Comparison of ENCODE assay signal across 9 cellular contexts in genomic region chr5:56142620-56143431, GRCh38.
A peak's percentile ranks its signal among the peaks of the same experiment; 100 is the strongest.
DNase-seq lines count a peak whose midpoint lies in the region; ATAC-seq and TF ChIP-seq lines count a peak whose summit lies in the region.
"Had no signal": no experiment of that assay in that cellular context is flagged by ENCODE, and none has a peak within 500 bp of the region (broad histone marks: within the 10 kb centered on the region; RNA-seq: fewer than 3 reads in every experiment).

No MANE protein-coding gene starts in this region.

- H3K9me3 ChIP-seq in osteoblast (ENCODE audit: low read depth, low read length) = no peaks in the 10 kb centered on the region

- no peaks in the 10 kb centered on the region for H3K4me1 ChIP-seq in osteoblast (ENCODE audit: insufficient read depth, low read length)

- no peaks in the 10 kb centered on the region for H3K36me3 ChIP-seq in osteoblast (ENCODE audit: insufficient read depth, low read length)

- no peak overlapping the region for H2AFZ ChIP-seq in osteoblast (ENCODE audit: low read length)

- no peak for TF ChIP-seq CTCF in GM20000 (IDR thresholded peaks at IDR 0.05; ENCODE audit: extremely low read depth, missing control alignments)
- no peak for TF ChIP-seq CTCF in osteoblast (IDR thresholded peaks at IDR 0.05; ENCODE audit: extremely low read depth, low read depth, low read length)

- no peak overlapping the region for H3K4me3 ChIP-seq in osteoblast (ENCODE audit: insufficient read depth, low read length)

- ATAC-seq in GM18498 (IDR thresholded peaks at IDR 0.05; ENCODE audit: unreplicated experiment) (peak; percentile 91), HG03354 (IDR thresholded peaks at IDR 0.05; ENCODE audit: poor library complexity, severe bottlenecking, unreplicated experiment) (peak; percentile 91)

- no peak overlapping the region for H3K4me2 ChIP-seq in osteoblast (ENCODE audit: insufficient read depth, low read length)

- DNase-seq in GM20000 (ENCODE audit: low spot score) (peak; percentile 15), glomerular visceral epithelial cell (ENCODE audit: extremely low spot score) (peak; percentile 40), NCI-H526 (lab: John Stamatoyannopoulos, UW) (no peak), CD1c-positive myeloid dendritic cell (ENCODE audit: extremely low spot score) (no peak), osteoblast (ENCODE audit: insufficient read length, low spot score, missing footprints) (no peak)
- no peak for DNase-seq in activated CD4-positive, alpha-beta T cell treated with anti-CD3 and anti-CD28 coated beads for 1 hour
- DNase-seq: erythroblast had no signal

- no peaks in the 10 kb centered on the region for H4K20me1 ChIP-seq in osteoblast (ENCODE audit: insufficient read depth, low read length)

- H3K27me3 ChIP-seq in osteoblast (ENCODE audit: insufficient read depth, low read length) = no peaks in the 10 kb centered on the region

- H3K27ac ChIP-seq in osteoblast (ENCODE audit: low read depth, low read length) = no peak overlapping the region

- no peaks in the 10 kb centered on the region for H3K79me2 ChIP-seq in osteoblast (ENCODE audit: insufficient read depth, low read length)

Comparison
In these comparisons a context has a peak if more than half of its experiments do, and no peak if none do; other contexts are left out.
1. DNase-seq: peak in GM20000 (single experiment) and glomerular visceral epithelial cell (single experiment); none in NCI-H526 (0 of 2), CD1c-positive myeloid dendritic cell (single experiment), osteoblast (single experiment) and activated CD4-positive, alpha-beta T cell treated with anti-CD3 and anti-CD28 coated beads for 1 hour (single experiment).